In the genomic region with DNA sequence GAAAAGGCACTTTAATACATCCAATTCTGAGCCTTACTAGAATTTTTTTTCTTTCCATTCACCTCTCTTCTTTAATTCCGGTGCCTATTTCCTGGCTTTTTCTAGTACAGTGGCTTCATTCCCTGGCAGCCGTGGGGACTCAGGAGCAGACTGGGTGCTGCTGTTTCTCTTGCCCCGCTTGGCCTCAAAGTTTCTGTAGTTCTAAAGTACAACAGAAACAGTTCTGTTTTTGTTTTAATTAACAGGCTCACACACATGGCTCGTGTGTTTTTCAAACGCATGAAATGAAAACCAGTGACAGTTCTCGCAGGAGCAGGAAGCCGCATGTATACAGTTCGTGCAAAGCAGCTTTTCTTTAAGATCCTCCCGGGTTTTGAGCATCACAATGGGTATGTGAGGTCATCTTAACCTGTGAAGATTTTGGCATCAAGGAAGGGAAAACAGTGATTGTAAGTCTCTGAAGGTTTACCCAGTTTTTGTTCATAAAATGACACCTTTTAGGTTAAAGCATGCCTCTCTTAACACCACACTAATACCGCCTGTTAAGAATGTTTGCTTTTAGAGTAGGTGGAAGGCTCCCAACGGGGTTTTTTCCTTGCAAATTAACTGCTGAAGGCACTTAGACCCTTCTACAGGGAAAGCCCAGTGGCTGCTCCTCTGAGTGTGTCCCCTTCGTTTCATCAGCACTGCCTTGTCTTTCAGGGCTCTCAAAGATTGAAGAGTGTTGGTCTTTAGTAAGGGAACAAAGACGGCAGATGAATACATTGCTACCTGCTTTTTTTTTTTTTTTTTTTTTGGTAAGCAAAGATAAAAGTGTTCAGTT, we compare ENCODE assay signal across 15 cellular contexts. TPM values are rescaled to one million over a fixed set of nuclear protein-coding genes. Genes with fewer than 3 reads are reported as not detected.
A peak's percentile ranks its signal among the peaks of the same experiment; 100 is the strongest.
DNase-seq lines count a peak whose midpoint lies in the region; TF ChIP-seq lines count a peak whose summit lies in the region.
"Had no signal": no experiment of that assay in that cellular context is flagged by ENCODE, and none has a peak within 500 bp of the region (broad histone marks: within the 10 kb centered on the region; RNA-seq: fewer than 3 reads in every experiment).

No MANE protein-coding gene starts in this region.

- no peak overlapping the region for H2AFZ ChIP-seq in neuronal stem cell (ENCODE audit: low read length)

- no peak overlapping the region for H3K18ac ChIP-seq in neuronal stem cell (ENCODE audit: low read length)

- H3K36me3 ChIP-seq in Caco-2 (ENCODE audit: control insufficient read depth, insufficient read depth, low read length) (peaks cover 3% of the 10 kb centered on the region; the same call in 1 of the 2 replicates), HUES48 (ENCODE audit: control insufficient read depth, insufficient read depth, low read length) (peaks cover 44% of the 10 kb centered on the region), neuronal stem cell (replicated peaks in 1 of 2; ENCODE audit: control insufficient read depth in 2 of 2, insufficient read depth in 2 of 2, low read length in 2 of 2) (peaks cover 4 to 41% of the 10 kb centered on the region in 2 donors)

- no peak overlapping the region for H2BK120ac ChIP-seq in neuronal stem cell (ENCODE audit: low read depth, low read length)

- H3K9me3 ChIP-seq in Caco-2 (no peaks in the 10 kb centered on the region), HUES48 (ENCODE audit: control insufficient read depth, insufficient read depth, low read length) (no peaks in the 10 kb centered on the region), neuronal stem cell (replicated peaks in 1 of 2; ENCODE audit: control insufficient read depth in 2 of 2, insufficient read depth in 1 of 2, low read depth in 1 of 2, low read length in 2 of 2) (peaks cover 0 to 33% of the 10 kb centered on the region in 2 donors)

- DNase-seq in Caco-2 (no peak), chondrocyte (ENCODE audit: low spot score) (no peak), neuronal stem cell (ENCODE audit: low spot score) (no peak), amygdala (lab: John Stamatoyannopoulos, UW) (no peak), NCI-H1930 (lab: John Stamatoyannopoulos, UW) (no peak)
- no peak for DNase-seq in central memory CD4-positive, alpha-beta T cell
- DNase-seq in effector CD8-positive, alpha-beta T cell (lab: John Stamatoyannopoulos, UW), result no peak
- DNase-seq: aorta; foreskin melanocyte; midbrain; NCI-H187 treated with DMSO at 0.1 percent for 48 hours; stimulated activated CD4-positive, alpha-beta T cell treated with anti-CD3 and anti-CD28 coated beads, Interleukin-2, amount 100 ng/mL, for 24 hours had no signal

- H4K8ac ChIP-seq in neuronal stem cell (ENCODE audit: low read depth, low read length), result no peak overlapping the region

- no peak overlapping the region for H2BK12ac ChIP-seq in neuronal stem cell (ENCODE audit: low read length)

- H3K27me3 ChIP-seq in Caco-2 (replicated peaks; ENCODE audit: control insufficient read depth, insufficient read depth, low read length), result no peaks in the 10 kb centered on the region
- no peaks in the 10 kb centered on the region for H3K27me3 ChIP-seq in HUES48 (ENCODE audit: control insufficient read depth, insufficient read depth, low read length)
- no peaks in the 10 kb centered on the region for H3K27me3 ChIP-seq in neuronal stem cell (ENCODE audit: control insufficient read depth in 3 of 3, insufficient read depth in 3 of 3, low read depth in 1 of 3, low read length in 3 of 3)

- CTCF ChIA-PET in Caco-2 (lab: Charles Lee), result interaction anchor here (0.9 kb wide), 1 partner anchor 17 kb away, joined by 5 read pairs; no protein-coding TSS in a partner anchor

- no peaks in the 10 kb centered on the region for H3K27me3 Mint-ChIP-seq in Caco-2 (ENCODE audit: insufficient read depth, unreplicated experiment)
- H3K27me3 Mint-ChIP-seq in chondrocyte (ENCODE audit: low read depth), result no peaks in the 10 kb centered on the region

- H3K4me3 ChIP-seq in Caco-2 (ENCODE audit: low read depth, low read length), result no peak overlapping the region
- H3K4me3 ChIP-seq in HUES48 (ENCODE audit: low read depth, low read length), result peak overlapping the region; percentile 93
- H3K4me3 ChIP-seq in neuronal stem cell (ENCODE audit: low read length in 2 of 2), result no peak overlapping the region

- H3K4me1 Mint-ChIP-seq in Caco-2 (ENCODE audit: low read depth, unreplicated experiment) (peaks cover 31% of the 10 kb centered on the region), chondrocyte (ENCODE audit: low read depth) (no peaks in the 10 kb centered on the region)

- H3K27ac Mint-ChIP-seq in Caco-2 (ENCODE audit: unreplicated experiment) (peak overlapping the region; percentile 93), chondrocyte (ENCODE audit: unreplicated experiment) (peak overlapping the region; percentile 87)

- no peak overlapping the region for H4K91ac ChIP-seq in neuronal stem cell (ENCODE audit: low read depth, low read length, poor library complexity)

- no peak overlapping the region for H3K14ac ChIP-seq in neuronal stem cell (ENCODE audit: low read length)

- H3K23ac ChIP-seq in neuronal stem cell (ENCODE audit: low read depth, low read length, poor library complexity), result no peak overlapping the region

- H3K9ac ChIP-seq in HUES48 (ENCODE audit: low read depth, low read length), result peak overlapping the region; percentile 55
- no peak overlapping the region for H3K9ac ChIP-seq in neuronal stem cell (ENCODE audit: low read depth, low read length, poor library complexity)

- peak overlapping the region; percentile 95 for H3K27ac ChIP-seq in HUES48 (ENCODE audit: low read depth, low read length)
- H3K27ac ChIP-seq in neuronal stem cell (replicated peaks; ENCODE audit: low read length), result peak overlapping the region; percentile 12

- POLR2A ChIA-PET in Caco-2 (lab: Charles Lee), result interaction anchor here (0.6 to 0.7 kb wide), 2 partner anchors 20 to 59 kb away, joined by 3 read pairs; no protein-coding TSS in a partner anchor

- no peak overlapping the region for H2BK15ac ChIP-seq in neuronal stem cell (ENCODE audit: low read length)

- WGBS in neuronal stem cell (ENCODE audit: extremely low coverage in 2 of 2, insufficient read length in 2 of 2, insufficient replicate concordance in 1 of 2), 2 donors, result no CpG with 5 or more reads among the region's 13 CpGs

- H2BK5ac ChIP-seq in neuronal stem cell (ENCODE audit: low read length), result no peak overlapping the region

- H3K79me1 ChIP-seq in neuronal stem cell (ENCODE audit: low read depth, low read length), result peaks cover 7% of the 10 kb centered on the region

- no peak overlapping the region for H3K4ac ChIP-seq in neuronal stem cell (ENCODE audit: low read length)

- H3K36me3 Mint-ChIP-seq in Caco-2 (ENCODE audit: insufficient read depth, unreplicated experiment) (peaks cover 5% of the 10 kb centered on the region), chondrocyte (ENCODE audit: low read depth) (peaks cover 1% of the 10 kb centered on the region)

- peak overlapping the region; percentile 55 for H3K4me2 ChIP-seq in neuronal stem cell (ENCODE audit: insufficient read depth, low read length, poor library complexity, severe bottlenecking)

- TF ChIP-seq CTCF in Caco-2 (IDR thresholded peaks at IDR 0.05; ENCODE audit: insufficient read depth in 1 of 2, low read depth in 1 of 2, low read length in 1 of 2, severe bottlenecking in 1 of 2, unreplicated experiment in 1 of 2) (no peak), chondrocyte (IDR thresholded peaks at IDR 0.05) (no peak)

- no peaks in the 10 kb centered on the region for H3K9me3 Mint-ChIP-seq in Caco-2 (ENCODE audit: unreplicated experiment)
- no peaks in the 10 kb centered on the region for H3K9me3 Mint-ChIP-seq in chondrocyte (ENCODE audit: low read depth)

- H3K4me3 Mint-ChIP-seq in Caco-2 (ENCODE audit: unreplicated experiment), result peak overlapping the region; percentile 42
- H3K4me3 Mint-ChIP-seq in chondrocyte (ENCODE audit: unreplicated experiment), result peak overlapping the region; percentile 64

- H3K4me1 ChIP-seq in Caco-2, result peaks cover 55% of the 10 kb centered on the region
- peaks cover 28% of the 10 kb centered on the region for H3K4me1 ChIP-seq in HUES48 (ENCODE audit: control insufficient read depth, insufficient read depth, low read length)
- peaks cover 10 to 20% of the 10 kb centered on the region in 2 donors for H3K4me1 ChIP-seq in neuronal stem cell (ENCODE audit: control insufficient read depth in 2 of 2, insufficient read depth in 1 of 2, low read depth in 1 of 2, low read length in 2 of 2)

- BruUV-seq in Caco-2 (replicated peaks; lab: Mats Ljungman, UMichigan), result no TSS peak

- intact Hi-C loops in Caco-2 (cut with micrococcal nuclease; ENCODE audit: unreplicated experiment), result loop anchor here (1.0 kb wide), 1 partner anchor 10 kb away; no protein-coding TSS in a partner anchor

- no peak overlapping the region for H2AK5ac ChIP-seq in neuronal stem cell (ENCODE audit: low read depth, low read length)

RNA-seq across cellular contexts. Expression of gene FZD7, which starts 5.8 kb away (rescaled TPM):
- total RNA-seq in Caco-2 (2022) (40.4 and 41.4 TPM in 2 replicates), chondrocyte (61.0 to 66.2 TPM (median 63.1 TPM) in 3 replicates)
- polyA plus RNA-seq in neuronal stem cell (2013, experiment 1 of 2), result 97.9 TPM
- polyA plus RNA-seq in neuronal stem cell (2013, experiment 2 of 2), result 102 TPM

RNA-seq across cellular contexts. Expression of gene KIAA2012, which starts 33.6 kb away (rescaled TPM):
- total RNA-seq in Caco-2 (2022) (0.27 and 0.37 TPM in 2 replicates), chondrocyte (not detected in 3 replicates)
- polyA plus RNA-seq in neuronal stem cell (2013, experiment 1 of 2), result 0.07 TPM
- polyA plus RNA-seq in neuronal stem cell (2013, experiment 2 of 2), result 0.04 TPM
- total RNA-seq: activated CD8-positive, alpha-beta memory T cell treated with anti-CD3 and anti-CD28 coated beads for 36 hours; aorta; subcutaneous adipose tissue had no signal
- polyA plus RNA-seq: aorta had no signal
